ENCODE assay signal across 1 cellular context in genomic region chr4:158157412-158157811, GRCh38.
TF ChIP-seq lines count a peak whose summit lies in the region.

No MANE protein-coding gene starts in this region.

TF ChIP-seq in IMR-90, 13 proteins besides CTCF, POLR2A, EP300 and RAD21 (continued from another document):
- TF ChIP-seq USF2 (IDR thresholded peaks at IDR 0.05; ENCODE audit: low read depth, low read length) (no peak), CHD1 (IDR thresholded peaks at IDR 0.05; ENCODE audit: low read depth, low read length) (no peak), FOS (IDR thresholded peaks at IDR 0.05; ENCODE audit: low read depth, low read length) (no peak), CEBPB (IDR thresholded peaks at IDR 0.05; ENCODE audit: low read depth, low read length) (no peak), RCOR1 (IDR thresholded peaks at IDR 0.05; ENCODE audit: insufficient replicate concordance, low read length) (no peak), MAFK (IDR thresholded peaks at IDR 0.05; ENCODE audit: low read depth, low read length) (no peak)
